In genomic region chr2:118003396-118003824, GRCh38 we compare ENCODE assay signal across 8 cellular contexts. TPM values are rescaled to one million over a fixed set of nuclear protein-coding genes. Genes with fewer than 3 reads are reported as not detected.
DNase-seq lines count a peak whose midpoint lies in the region; ATAC-seq, FAIRE-seq and TF ChIP-seq lines count a peak whose summit lies in the region.

No MANE protein-coding gene starts in this region.

- BruUV-seq in A673 (replicated peaks; lab: Mats Ljungman, UMichigan), result no TSS peak

- H3K27ac Mint-ChIP-seq in activated naive CD8-positive, alpha-beta T cell treated with anti-CD3 and anti-CD28 coated beads, Interleukin-2, amount 50 U/mL, for 24 hours, result no peak overlapping the region

- H3K9me3 ChIP-seq in A673 (ENCODE audit: low read depth, low read length, poor library complexity, severe bottlenecking) (no peaks in the 10 kb centered on the region), MM.1S (replicated peaks; ENCODE audit: insufficient read depth, low read length) (no peaks in the 10 kb centered on the region), cardiac muscle cell (ENCODE audit: low read depth) (no peaks in the 10 kb centered on the region), psoas muscle (no peaks in the 10 kb centered on the region)

- H4K20me1 ChIP-seq in MM.1S (ENCODE audit: insufficient read depth, low read length), result no peaks in the 10 kb centered on the region

- H3K27ac ChIP-seq in A673 (ENCODE audit: low read depth, low read length, poor library complexity, severe bottlenecking) (no peak overlapping the region), MM.1S (ENCODE audit: low read length) (0 out of 2 replicates have a peak overlapping the region, but pooled peaks have one; percentile 7), RWPE1 (no peak overlapping the region), cardiac muscle cell (no peak overlapping the region), psoas muscle (no peak overlapping the region)

- no peaks in the 10 kb centered on the region for H3K27me3 ChIP-seq in A673 (replicated peaks; ENCODE audit: insufficient read depth, low read depth, low read length, poor library complexity)
- H3K27me3 ChIP-seq in MM.1S (replicated peaks; ENCODE audit: insufficient read depth, low read length), result no peaks in the 10 kb centered on the region
- no peaks in the 10 kb centered on the region for H3K27me3 ChIP-seq in cardiac muscle cell
- H3K27me3 ChIP-seq in psoas muscle (ENCODE audit: insufficient read depth in 3 of 3, low read length in 2 of 3), result no peaks in the 10 kb centered on the region

- DNase-seq in A673 (ENCODE audit: low spot score) (peak; percentile 84), GM12891 (ENCODE audit: insufficient read length, low spot score) (peak; percentile 25), MM.1S (peak; percentile 82), RWPE1 (ENCODE audit: low spot score) (peak; percentile 48), cardiac muscle cell (ENCODE audit: low read depth in 1 of 2, low spot score in 1 of 2) (peak; percentile 82 to 91), psoas muscle (no peak)
- DNase-seq in activated naive CD8-positive, alpha-beta T cell treated with anti-CD3 and anti-CD28 coated beads, Interleukin-2, amount 50 U/mL, for 24 hours, result peak; percentile 28

- peaks cover 77% of the 10 kb centered on the region for H3K79me2 ChIP-seq in MM.1S (ENCODE audit: low read length)

- no peaks in the 10 kb centered on the region for H3K9me3 Mint-ChIP-seq in activated naive CD8-positive, alpha-beta T cell treated with anti-CD3 and anti-CD28 coated beads, Interleukin-2, amount 50 U/mL, for 24 hours

- H3K27me3 Mint-ChIP-seq in activated naive CD8-positive, alpha-beta T cell treated with anti-CD3 and anti-CD28 coated beads, Interleukin-2, amount 50 U/mL, for 24 hours, result no peaks in the 10 kb centered on the region

- peak; percentile 100 for ATAC-seq in HG02623 (IDR thresholded peaks at IDR 0.05; ENCODE audit: unreplicated experiment)
- peak; percentile 90 for ATAC-seq in activated naive CD8-positive, alpha-beta T cell treated with anti-CD3 and anti-CD28 coated beads, Interleukin-2, amount 50 U/mL, for 24 hours
- peak; percentile 76 to 99 (median 88) for ATAC-seq in psoas muscle

- H3K4me1 ChIP-seq in A673 (ENCODE audit: insufficient read depth, low read length, poor library complexity, severe bottlenecking) (no peaks in the 10 kb centered on the region), MM.1S (ENCODE audit: low read length) (peaks cover 21% of the 10 kb centered on the region), cardiac muscle cell (ENCODE audit: low read depth) (no peaks in the 10 kb centered on the region), psoas muscle (peaks cover 5% of the 10 kb centered on the region)

- TF ChIP-seq CTCF in A673 (conservative IDR thresholded peaks at IDR 0.05; ENCODE audit: low read depth, low read length), result peak; percentile 85
- peak; percentile 89 for TF ChIP-seq CTCF in MM.1S (IDR thresholded peaks at IDR 0.05; ENCODE audit: low read length)
- peak; percentile 81 for TF ChIP-seq CTCF in RWPE1 (conservative IDR thresholded peaks at IDR 0.05; ENCODE audit: low read depth)
- peak; percentile 76 for TF ChIP-seq CTCF in cardiac muscle cell (IDR thresholded peaks at IDR 0.05; ENCODE audit: low read depth, low read length)
- peak; percentile 79 for TF ChIP-seq CTCF in psoas muscle (IDR thresholded peaks at IDR 0.05)

- H3K4me3 ChIP-seq in A673 (ENCODE audit: low read depth, low read length, poor library complexity, severe bottlenecking) (no peak overlapping the region), MM.1S (ENCODE audit: low read length) (no peak overlapping the region), cardiac muscle cell (no peak overlapping the region), psoas muscle (no peak overlapping the region)

- H3K9ac ChIP-seq in MM.1S (ENCODE audit: low read length), result no peak overlapping the region

- POLR2A ChIA-PET in A673 (lab: Charles Lee; ENCODE audit: low non-redundant PET) (interaction anchor here (0.6 kb wide), 1 partner anchor 48 kb away, joined by 3 read pairs; no protein-coding TSS in a partner anchor), RWPE1 (lab: Yijun Ruan, JAX; ENCODE audit: low non-redundant PET) (no interaction called here)

- H3K36me3 ChIP-seq in A673 (ENCODE audit: insufficient read depth, low read length, poor library complexity, severe bottlenecking) (peaks cover 56% of the 10 kb centered on the region), MM.1S (replicated peaks; ENCODE audit: insufficient read depth, low read length) (peaks cover 19% of the 10 kb centered on the region), cardiac muscle cell (peaks cover 34% of the 10 kb centered on the region), psoas muscle (ENCODE audit: insufficient read depth in 1 of 2, low read depth in 1 of 2) (peaks cover 31 to 94% of the 10 kb centered on the region in 2 donors)

- no peaks in the 10 kb centered on the region for H3K9me2 ChIP-seq in MM.1S (replicated peaks; ENCODE audit: insufficient read depth, low read length)

- H3K4me3 Mint-ChIP-seq in activated naive CD8-positive, alpha-beta T cell treated with anti-CD3 and anti-CD28 coated beads, Interleukin-2, amount 50 U/mL, for 24 hours, result no peak overlapping the region

- no peak overlapping the region for H3K4me2 ChIP-seq in MM.1S (ENCODE audit: low read depth, low read length)

- CTCF ChIA-PET in A673 (lab: Charles Lee), result interaction anchor here (0.5 to 2.1 kb wide), 9 partner anchors 11 to 189 kb away, joined by 3 to 32 read pairs (median 3); partner anchors contain the start of genes CCDC93 and DDX18
- CTCF ChIA-PET in RWPE1 (lab: Yijun Ruan, JAX), result interaction anchor here (0.6 to 2.7 kb wide), 20 partner anchors 8 to 1142 kb away, joined by 3 to 16 read pairs (median 4); partner anchors contain the start of genes CCDC93 and DDX18

- peak; percentile 89 for FAIRE-seq in GM12891 (lab: Jason Lieb, UNC)

- H3F3A ChIP-seq in MM.1S (ENCODE audit: insufficient read depth, low read length), result peaks cover 17% of the 10 kb centered on the region

- no peak overlapping the region for H2AFZ ChIP-seq in MM.1S (ENCODE audit: low read length)

- TF ChIP-seq POLR2A in GM12891 (IDR thresholded peaks at IDR 0.05; ENCODE audit: low read depth, low read length), result no peak

- peaks cover 49% of the 10 kb centered on the region for H3K36me3 Mint-ChIP-seq in activated naive CD8-positive, alpha-beta T cell treated with anti-CD3 and anti-CD28 coated beads, Interleukin-2, amount 50 U/mL, for 24 hours (ENCODE audit: low read depth)

- peaks cover 10% of the 10 kb centered on the region for H3K4me1 Mint-ChIP-seq in activated naive CD8-positive, alpha-beta T cell treated with anti-CD3 and anti-CD28 coated beads, Interleukin-2, amount 50 U/mL, for 24 hours

- intact Hi-C loops in A673 (cut with micrococcal nuclease; ENCODE audit: unreplicated experiment), result loop anchor here (1.0 to 5.0 kb wide), 2 partner anchors 167 to 531 kb away; no protein-coding TSS in a partner anchor
- intact Hi-C loops in psoas muscle (cut with DNase I), result loop anchor here (2.0 to 5.0 kb wide), 3 partner anchors 166 to 186 kb away; no protein-coding TSS in a partner anchor

- 16 to 27% (median 26%) methylated on average over 3 of the region's 3 CpGs for WGBS in psoas muscle, 3 donors

TF ChIP-seq in GM12891, 5 proteins besides CTCF, POLR2A, EP300 and RAD21:
- TF ChIP-seq SPI1 (IDR thresholded peaks at IDR 0.05; ENCODE audit: low read depth, low read length) (no peak), POU2F2 (IDR thresholded peaks at IDR 0.05; ENCODE audit: low read depth, low read length) (0 out of 2 replicates have a peak, but pooled peaks have one; percentile 24)

RNA-seq across cellular contexts. Expression of gene CCDC93, which starts 10.5 kb away (rescaled TPM):
- 27.2 and 28.8 TPM in 2 replicates for total RNA-seq in A673 (2021)
- polyA plus RNA-seq in GM12891 (2012; ENCODE audit: low read depth, missing spikeins), result 7.8 TPM
- 18.0 and 20.8 TPM in 2 replicates for total RNA-seq in cardiac muscle cell
- 16.9 and 17.0 TPM in 2 replicates for polyA plus RNA-seq in cardiac muscle cell
- 10 to 100 TPM in 3 of 4 donors, 1 to 10 TPM in 1; 9.9 to 15.5 (median 14.5) TPM for total RNA-seq in psoas muscle
- 10 to 100 TPM in 1 of 3 donors, 1 to 10 TPM in 2; 6.7 to 12.4 (median 9.7) TPM for polyA plus RNA-seq in psoas muscle

Comparison
In these comparisons a context has a peak if more than half of its experiments do, and no peak if none do; other contexts are left out.
1. DNase-seq: peak in A673 (single experiment), GM12891 (single experiment), MM.1S (single experiment), RWPE1 (single experiment), activated naive CD8-positive, alpha-beta T cell treated with anti-CD3 and anti-CD28 coated beads, Interleukin-2, amount 50 U/mL, for 24 hours (single experiment) and cardiac muscle cell (2 of 2); none in psoas muscle (0 of 2).
2. Peak in every context shown above with its lines, with median percentiles within 50 percentile points of each other: CTCF ChIP-seq and ATAC-seq.